9 cellular contexts compared by ENCODE assay signal in the genomic region with DNA sequence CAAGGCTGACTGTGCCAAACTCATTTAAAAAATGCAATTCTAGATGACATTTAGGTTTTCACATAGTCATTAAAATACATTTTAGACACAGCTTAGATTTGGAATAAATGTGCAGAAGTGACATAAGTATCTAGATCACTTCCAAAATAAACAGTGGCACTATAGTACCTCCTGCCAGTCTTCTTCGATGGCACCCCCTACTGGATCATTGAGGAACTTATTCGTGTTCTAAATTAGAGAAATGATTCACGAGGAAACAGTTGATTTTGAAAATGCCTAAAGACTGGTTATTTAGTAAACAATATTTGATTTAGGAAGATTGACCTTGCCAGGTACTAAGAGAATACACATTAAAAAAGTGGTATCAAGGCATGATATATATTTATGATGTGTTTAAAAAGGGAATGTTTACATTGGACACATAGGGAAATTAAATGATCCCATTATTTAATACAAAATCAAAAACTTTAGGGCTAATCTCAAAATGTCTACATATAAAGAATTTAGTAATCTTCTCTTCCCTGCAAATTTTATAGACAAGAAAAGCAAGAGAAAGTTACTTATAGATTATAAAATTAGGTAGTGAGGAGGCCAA.
DNase-seq lines count a peak whose midpoint lies in the region; ATAC-seq and TF ChIP-seq lines count a peak whose summit lies in the region.
"Had no signal": no experiment of that assay in that cellular context is flagged by ENCODE, and none has a peak within 500 bp of the region (broad histone marks: within the 10 kb centered on the region; RNA-seq: fewer than 3 reads in every experiment).

No MANE protein-coding gene starts in this region.

- no peak for TF ChIP-seq POLR2A in esophagus squamous epithelium (IDR thresholded peaks at IDR 0.05)

- H3K79me2 ChIP-seq in Karpas-422 (ENCODE audit: low read length): no peaks in the 10 kb centered on the region
- no peaks in the 10 kb centered on the region for H3K79me2 ChIP-seq in osteoblast (ENCODE audit: insufficient read depth, low read length)

- ATAC-seq in GM21528 (IDR thresholded peaks at IDR 0.05; ENCODE audit: low FRiP score, unreplicated experiment) (peak; percentile 81), omental fat pad (ENCODE audit: low FRiP score) (no peak)

- no peak overlapping the region for H2AFZ ChIP-seq in Karpas-422 (ENCODE audit: low read length)
- no peak overlapping the region for H2AFZ ChIP-seq in osteoblast (ENCODE audit: low read length)

- peak in 5 of 6 experiments; percentile 45 to 69 (median 55) for TF ChIP-seq CTCF in esophagus squamous epithelium (IDR thresholded peaks at IDR 0.05)
- TF ChIP-seq CTCF in osteoblast (IDR thresholded peaks at IDR 0.05; ENCODE audit: extremely low read depth, low read depth, low read length): peak; percentile 80
- no peak for TF ChIP-seq CTCF in omental fat pad (IDR thresholded peaks at IDR 0.05)

- H3K9ac ChIP-seq in Karpas-422 (ENCODE audit: low read length): no peak overlapping the region

- H3K4me3 ChIP-seq in Karpas-422 (ENCODE audit: low read length): no peak overlapping the region
- H3K4me3 ChIP-seq in SJSA1: no peak overlapping the region
- no peak overlapping the region for H3K4me3 ChIP-seq in esophagus squamous epithelium
- H3K4me3 ChIP-seq in osteoblast (ENCODE audit: insufficient read depth, low read length): no peak overlapping the region

- H3K4me2 ChIP-seq in Karpas-422 (ENCODE audit: low read depth, low read length, poor library complexity, severe bottlenecking) (no peak overlapping the region), osteoblast (ENCODE audit: insufficient read depth, low read length) (no peak overlapping the region)

- 0 to 2% methylated on average over 3 of the region's 3 CpGs for WGBS in esophagus squamous epithelium, 2 donors

- H4K20me1 ChIP-seq in Karpas-422 (ENCODE audit: insufficient read depth, low read depth, low read length): no peaks in the 10 kb centered on the region
- H4K20me1 ChIP-seq in osteoblast (ENCODE audit: insufficient read depth, low read length): no peaks in the 10 kb centered on the region

- H3K27me3 ChIP-seq in Karpas-422 (ENCODE audit: low read length) (no peaks in the 10 kb centered on the region), SJSA1 (replicated peaks) (no peaks in the 10 kb centered on the region), esophagus squamous epithelium (no peaks in the 10 kb centered on the region), osteoblast (ENCODE audit: insufficient read depth, low read length) (no peaks in the 10 kb centered on the region)

- intact Hi-C loops in esophagus squamous epithelium (cut with DNase I): no loop called here

- peak; percentile 44 for DNase-seq in NCI-H2196 (lab: John Stamatoyannopoulos, UW; ENCODE audit: unreplicated experiment)
- no peak for DNase-seq in NCI-H2196 treated with DMSO at 0.1 percent for 48 hours (lab: John Stamatoyannopoulos, UW; ENCODE audit: unreplicated experiment)
- DNase-seq in Karpas-422: peak; percentile 80
- peak; percentile 47 to 49 for DNase-seq in SJSA1 (ENCODE audit: low read depth in 1 of 2, low spot score in 2 of 2)
- DNase-seq in esophagus squamous epithelium (lab: John Stamatoyannopoulos, UW): no peak
- DNase-seq in osteoblast (ENCODE audit: insufficient read length, low spot score, missing footprints): no peak
- DNase-seq in omental fat pad (ENCODE audit: low spot score): no peak
- DNase-seq: activated naive CD8-positive, alpha-beta T cell treated with anti-CD3 and anti-CD28 coated beads, Interleukin-2, amount 10 ng/mL, durations not matched to agents 7 days and 5 days had no signal

- H3K9me3 ChIP-seq in Karpas-422 (ENCODE audit: low read length): no peaks in the 10 kb centered on the region
- H3K9me3 ChIP-seq in SJSA1 (replicated peaks): no peaks in the 10 kb centered on the region
- no peaks in the 10 kb centered on the region for H3K9me3 ChIP-seq in esophagus squamous epithelium
- no peaks in the 10 kb centered on the region for H3K9me3 ChIP-seq in osteoblast (ENCODE audit: low read depth, low read length)

- H3K9me2 ChIP-seq in Karpas-422 (replicated peaks; ENCODE audit: insufficient read depth, low read length): no peaks in the 10 kb centered on the region

- H3K36me3 ChIP-seq in Karpas-422 (ENCODE audit: insufficient read depth, low read length): no peaks in the 10 kb centered on the region
- no peaks in the 10 kb centered on the region for H3K36me3 ChIP-seq in SJSA1
- H3K36me3 ChIP-seq in esophagus squamous epithelium: no peaks in the 10 kb centered on the region
- H3K36me3 ChIP-seq in osteoblast (ENCODE audit: insufficient read depth, low read length): no peaks in the 10 kb centered on the region

- H3K4me1 ChIP-seq in Karpas-422 (ENCODE audit: low read length) (no peaks in the 10 kb centered on the region), SJSA1 (replicated peaks) (no peaks in the 10 kb centered on the region), esophagus squamous epithelium (no peaks in the 10 kb centered on the region), osteoblast (ENCODE audit: insufficient read depth, low read length) (peaks cover 2% of the 10 kb centered on the region)

- no peak overlapping the region for H3K27ac ChIP-seq in Karpas-422 (ENCODE audit: low read length)
- no peak overlapping the region for H3K27ac ChIP-seq in SJSA1
- H3K27ac ChIP-seq in esophagus squamous epithelium: no peak overlapping the region
- H3K27ac ChIP-seq in osteoblast (ENCODE audit: low read depth, low read length): no peak overlapping the region

Comparison
In these comparisons a context has a peak if more than half of its experiments do, and no peak if none do; other contexts are left out.
1. DNase-seq: peak in NCI-H2196 (single experiment), Karpas-422 (single experiment) and SJSA1 (2 of 2); none in NCI-H2196 treated with DMSO at 0.1 percent for 48 hours (single experiment), esophagus squamous epithelium (single experiment), osteoblast (single experiment) and omental fat pad (single experiment).
2. CTCF ChIP-seq: peak in esophagus squamous epithelium (5 of 6) and osteoblast (single experiment); none in omental fat pad (0 of 3).